Comparison of ENCODE assay signal across 8 cellular contexts in the genomic region with DNA sequence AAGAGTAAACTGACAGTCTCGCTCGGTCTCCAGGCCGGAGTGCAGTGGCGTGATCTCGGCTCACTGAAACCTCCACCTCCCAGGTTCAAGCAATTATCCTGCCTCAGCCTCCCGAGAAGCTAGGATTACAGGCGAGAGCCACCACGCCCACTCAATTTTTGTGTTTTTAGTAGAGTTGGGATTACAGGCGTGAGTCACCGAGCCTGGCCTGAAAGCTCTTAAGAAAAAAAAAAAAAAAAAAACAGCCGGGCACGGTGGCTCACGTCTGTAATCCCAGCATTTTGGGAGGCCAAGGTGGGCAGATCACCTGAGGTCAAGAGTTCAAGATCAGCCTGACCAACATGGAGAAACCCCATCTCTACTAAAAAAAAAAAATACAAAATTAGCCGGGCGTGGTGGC. TPM values are rescaled to one million over a fixed set of nuclear protein-coding genes. Genes with fewer than 3 reads are reported as not detected.
DNase-seq lines count a peak whose midpoint lies in the region; ATAC-seq and TF ChIP-seq lines count a peak whose summit lies in the region.
"Not testable (repeated sequence)": the region's sequence is repeated elsewhere in the genome, so short reads cannot be mapped to it uniquely, and the experiment has no call there.

No MANE protein-coding gene starts in this region.

- H3K4me1 Mint-ChIP-seq in type B pancreatic cell (ENCODE audit: unreplicated experiment): not testable (repeated sequence)

- TF ChIP-seq CTCF in HCT116 (IDR thresholded peaks at IDR 0.05 in 2 of 3, conservative IDR thresholded peaks at IDR 0.05 in 1 of 3; ENCODE audit: borderline replicate concordance in 1 of 3, insufficient read depth in 1 of 3, low read depth in 2 of 3, low read length in 2 of 3); brain microvascular endothelial cell (IDR thresholded peaks at IDR 0.05; ENCODE audit: low read depth, low read length, missing control alignments); fibroblast of mammary gland (conservative IDR thresholded peaks at IDR 0.05; ENCODE audit: control insufficient read depth, insufficient read depth, low read depth, low read length); type B pancreatic cell (conservative IDR thresholded peaks at IDR 0.05): not testable (repeated sequence)

- RAD21 ChIA-PET in HCT116 (lab: Charles Lee; ENCODE audit: low non-redundant PET in 1 of 2, low total read pairs in 2 of 2, uncharacterized antibody in 2 of 2, unreplicated experiment in 2 of 2): not testable (repeated sequence)

- in situ Hi-C loops in brain microvascular endothelial cell (cut with HindIII; ENCODE audit: low pct_ligation_motif_present, low sequenced_read_pairs): not testable (repeated sequence)

- H3K9me2 ChIP-seq in HCT116 (ENCODE audit: insufficient read depth): not testable (repeated sequence)

- DNase-seq in EH (ENCODE audit: low read depth) (peak; percentile 30), M059J (ENCODE audit: low read depth) (peak; percentile 76), RPMI7951 (ENCODE audit: low read depth) (peak; percentile 45), brain microvascular endothelial cell (peak; percentile 44), fibroblast of mammary gland (ENCODE audit: low read depth) (peak; percentile 75), islet precursor cell (peak; percentile 54), type B pancreatic cell (ENCODE audit: extremely low spot score, unreplicated experiment) (peak; percentile 20)
- DNase-seq in HCT116 (ENCODE audit: low read depth, low spot score): not testable (repeated sequence)

- H3K36me3 ChIP-seq in HCT116 (ENCODE audit: control insufficient read depth in 1 of 2, insufficient read depth in 2 of 2, low read length in 2 of 2); brain microvascular endothelial cell (replicated peaks): not testable (repeated sequence)

- H3K27me3 ChIP-seq in HCT116 (ENCODE audit: insufficient read depth, low read length); brain microvascular endothelial cell (replicated peaks): not testable (repeated sequence)

- POLR2A ChIA-PET in HCT116 (lab: Charles Lee): interaction anchor here (0.6 kb wide), 2 partner anchors 10 to 24 kb away, joined by 3 to 4 read pairs; no protein-coding TSS in a partner anchor

- peak overlapping the region; percentile 45 for H2AFZ ChIP-seq in HCT116 (ENCODE audit: low read depth, low read length, poor library complexity, severe bottlenecking)

- peak; percentile 71 for ATAC-seq in HCT116

- 0 out of 2 replicates have a peak overlapping the region, but pooled peaks have one; percentile 14 for H3K27ac ChIP-seq in HCT116 (ENCODE audit: low read depth, low read length)
- H3K27ac ChIP-seq in brain microvascular endothelial cell: not testable (repeated sequence)

- H3K79me2 ChIP-seq in HCT116 (ENCODE audit: insufficient read depth, low read length): not testable (repeated sequence)

- peak overlapping the region; percentile 13 to 15; a peak in 1 of 4 replicates for H3K4me3 ChIP-seq in HCT116 (replicated peaks in 1 of 2; ENCODE audit: low read depth in 1 of 2, low read length in 2 of 2)
- H3K4me3 ChIP-seq in brain microvascular endothelial cell (ENCODE audit: low read depth, low read length); fibroblast of mammary gland (ENCODE audit: control insufficient read depth, low read depth, low read length): not testable (repeated sequence)

- H3K9me3 Mint-ChIP-seq in type B pancreatic cell: not testable (repeated sequence)

- intact Hi-C loops in HCT116 (cut with micrococcal nuclease): not testable (repeated sequence)

- H3K36me3 Mint-ChIP-seq in type B pancreatic cell: not testable (repeated sequence)

- CTCF ChIA-PET in HCT116 (lab: Charles Lee): interaction anchor here (0.6 to 2.7 kb wide), 2 partner anchors 10 to 42 kb away, joined by 3 to 11 read pairs; no protein-coding TSS in a partner anchor

- not testable (repeated sequence) for H3K27ac Mint-ChIP-seq in type B pancreatic cell

- H3K4me2 ChIP-seq in HCT116 (ENCODE audit: low read length): peak overlapping the region; percentile 62

- not testable (repeated sequence) for H4K20me1 ChIP-seq in HCT116 (ENCODE audit: insufficient read depth)

- H3K9me3 ChIP-seq in HCT116 (ENCODE audit: control insufficient read depth in 1 of 2, insufficient read depth in 1 of 2, low read depth in 1 of 2, low read length in 2 of 2): not testable (repeated sequence)

- not testable (repeated sequence) for TF ChIP-seq POLR2A in HCT116 (IDR thresholded peaks at IDR 0.05; ENCODE audit: borderline replicate concordance, extremely low read depth, insufficient read depth, insufficient read length)

- not testable (repeated sequence) for H3K4me3 Mint-ChIP-seq in type B pancreatic cell

- H3K27me3 Mint-ChIP-seq in type B pancreatic cell: not testable (repeated sequence)

- BruUV-seq in HCT116 (replicated peaks; lab: Mats Ljungman, UMichigan): not testable (repeated sequence)

- TF ChIP-seq RAD21 in HCT116 (IDR thresholded peaks at IDR 0.05; ENCODE audit: low read depth): not testable (repeated sequence)

- H3K4me1 ChIP-seq in HCT116 (ENCODE audit: control insufficient read depth in 1 of 2, insufficient read depth in 2 of 2, low read length in 2 of 2): not testable (repeated sequence)

- not testable (repeated sequence) for H3K9ac ChIP-seq in HCT116 (ENCODE audit: low read length)

TF ChIP-seq in HCT116, 20 proteins besides CTCF, POLR2A, EP300 and RAD21:
- TF ChIP-seq SP1 (IDR thresholded peaks at IDR 0.05; ENCODE audit: low read depth): peak; percentile 23; the same call in 1 of the 2 replicates
- peak; percentile 74 for TF ChIP-seq EGR1 (IDR thresholded peaks at IDR 0.05; ENCODE audit: low read depth)
- TF ChIP-seq CBX3 (IDR thresholded peaks at IDR 0.05; ENCODE audit: low read depth): peak; percentile 16; the same call in 1 of the 2 replicates
- peak; percentile 37; the same call in 1 of the 2 replicates for TF ChIP-seq FOSL1 (IDR thresholded peaks at IDR 0.05; ENCODE audit: low read depth)
- peak; percentile 29; the same call in 1 of the 2 replicates for TF ChIP-seq JUND (IDR thresholded peaks at IDR 0.05)
TF ChIP-seq in HCT116: peak in this region for 5; not testable (repeated sequence) for 15.

RNA-seq across cellular contexts. Expression of gene THOC2, which starts 55.3 kb away (rescaled TPM):
- 85.3 TPM for total RNA-seq in HCT116 (2021; ENCODE audit: unreplicated experiment)
- polyA plus RNA-seq in HCT116 (2012): 23.0 and 27.3 TPM in 2 replicates
- total RNA-seq in M059J (2014; rRNA removed; shearing (Covaris generic)): 64.6 and 111 TPM in 2 replicates
- 33.1 and 57.4 TPM in 2 replicates for total RNA-seq in RPMI7951 (2014; rRNA removed; shearing (Covaris generic))
- 80.5 and 96.2 TPM in 2 replicates for total RNA-seq in type B pancreatic cell (ENCODE audit: low replicate concordance)
